8 cellular contexts compared by ENCODE assay signal in the genomic region with DNA sequence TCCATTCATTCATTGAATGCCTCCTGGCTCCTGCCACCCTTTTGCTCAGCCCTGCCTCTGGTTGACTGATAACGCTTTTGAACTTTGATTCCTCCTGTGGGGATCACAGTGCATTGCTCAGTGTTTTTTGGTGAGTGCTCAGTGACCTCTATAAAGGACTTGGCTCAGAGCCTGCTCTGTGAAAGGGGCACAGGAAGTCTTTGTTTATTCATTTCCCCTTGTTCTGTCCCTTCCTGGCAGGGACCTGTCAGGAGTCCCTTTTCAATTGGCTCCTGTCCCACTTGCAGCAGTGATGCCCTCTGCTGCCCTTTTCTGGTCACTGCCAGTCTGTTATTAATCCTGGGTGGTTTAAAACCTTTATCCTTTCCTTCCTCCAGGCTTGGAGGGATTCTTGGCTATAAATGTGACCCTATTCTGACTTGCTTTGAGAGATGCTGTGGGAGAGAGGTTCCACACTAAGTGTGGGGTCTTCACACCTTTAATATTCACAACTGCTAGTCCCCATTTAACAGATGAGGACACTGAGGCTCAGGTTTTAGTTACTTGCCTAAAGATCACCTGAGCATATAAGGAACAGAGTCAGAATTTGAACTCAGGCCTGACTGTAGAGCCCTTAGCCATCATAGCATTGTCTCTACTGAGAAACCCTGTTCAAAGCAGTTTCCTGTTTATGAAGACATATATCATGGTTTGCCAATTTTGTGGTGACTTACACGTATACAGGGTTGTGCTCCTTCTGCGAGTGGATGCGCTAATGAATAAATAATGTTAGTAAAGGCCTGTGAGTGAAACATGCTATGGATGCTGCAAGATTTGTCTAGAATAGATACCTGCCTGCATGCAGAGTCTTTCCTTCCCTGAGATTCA. TPM values are rescaled to one million over a fixed set of nuclear protein-coding genes. Genes with fewer than 3 reads are reported as not detected.
DNase-seq lines count a peak whose midpoint lies in the region; ATAC-seq, FAIRE-seq and TF ChIP-seq lines count a peak whose summit lies in the region.

No MANE protein-coding gene starts in this region.

- peaks cover 1 to 2% of the 10 kb centered on the region in 2 donors for H3K9me3 Mint-ChIP-seq in activated T-cell treated with anti-CD3 and anti-CD28 coated beads, Interleukin-2, amount 50 U/mL, for 72 hours
- H3K9me3 Mint-ChIP-seq in nephron = no peaks in the 10 kb centered on the region

- DNase-seq in AG04450 (ENCODE audit: low read depth, low spot score) (no peak), HTR-8/SVneo (ENCODE audit: insufficient read length, low spot score) (peak; percentile 83), PC-3 (peak; percentile 92), fibroblast of mammary gland (ENCODE audit: low read depth) (peak; percentile 75), thoracic aorta (ENCODE audit: low spot score) (peak; percentile 69)
- peak; percentile 69 to 74 for DNase-seq in activated T-cell treated with anti-CD3 and anti-CD28 coated beads, Interleukin-2, amount 50 U/mL, for 72 hours

- peaks cover 3 to 6% of the 10 kb centered on the region in 2 donors for H3K36me3 Mint-ChIP-seq in activated T-cell treated with anti-CD3 and anti-CD28 coated beads, Interleukin-2, amount 50 U/mL, for 72 hours (ENCODE audit: insufficient read depth in 2 of 2)
- H3K36me3 Mint-ChIP-seq in nephron (ENCODE audit: low read depth) = no peaks in the 10 kb centered on the region

- H3K4me1 Mint-ChIP-seq in activated T-cell treated with anti-CD3 and anti-CD28 coated beads, Interleukin-2, amount 50 U/mL, for 72 hours (ENCODE audit: low read depth) = peaks cover 82% of the 10 kb centered on the region
- H3K4me1 Mint-ChIP-seq in nephron = no peaks in the 10 kb centered on the region

- FAIRE-seq in HTR-8/SVneo (lab: Jason Lieb, UNC) = no peak

- no peak overlapping the region for H3K9ac ChIP-seq in PC-3 (ENCODE audit: low read length)

- peak; percentile 78 for TF ChIP-seq CTCF in AG04450 (IDR thresholded peaks at IDR 0.05; ENCODE audit: low read depth, low read length)
- peak; percentile 96 for TF ChIP-seq CTCF in PC-3 (conservative IDR thresholded peaks at IDR 0.05; ENCODE audit: low read depth, low read length)
- peak; percentile 87 for TF ChIP-seq CTCF in fibroblast of mammary gland (conservative IDR thresholded peaks at IDR 0.05; ENCODE audit: control insufficient read depth, insufficient read depth, low read depth, low read length)
- peak; percentile 45 to 55 (median 48) for TF ChIP-seq CTCF in nephron (IDR thresholded peaks at IDR 0.05; ENCODE audit: unreplicated experiment in 3 of 3)
- TF ChIP-seq CTCF in thoracic aorta (IDR thresholded peaks at IDR 0.05) = peak; percentile 81

- intact Hi-C loops in PC-3 (cut with micrococcal nuclease) = loop anchor here (1.0 to 10.0 kb wide), 4 partner anchors 20 to 270 kb away; a partner anchor contains a TSS

- H3K4me3 Mint-ChIP-seq in activated T-cell treated with anti-CD3 and anti-CD28 coated beads, Interleukin-2, amount 50 U/mL, for 72 hours = peak overlapping the region; percentile 64 to 67
- no peak overlapping the region for H3K4me3 Mint-ChIP-seq in nephron

- no peaks in the 10 kb centered on the region for H3K9me2 ChIP-seq in PC-3 (replicated peaks; ENCODE audit: low read length)

- H3K9me3 ChIP-seq in AG04450 (ENCODE audit: control insufficient read depth, insufficient read depth, low read length) = no peaks in the 10 kb centered on the region
- H3K9me3 ChIP-seq in PC-3 (ENCODE audit: low read length) = no peaks in the 10 kb centered on the region
- H3K9me3 ChIP-seq in thoracic aorta = no peaks in the 10 kb centered on the region

- CTCF ChIA-PET in AG04450 (lab: Charles Lee) (interaction anchor here (1.2 kb wide), 1 partner anchor 292 kb away, joined by 6 read pairs; a partner anchor contains a TSS), PC-3 (lab: Charles Lee) (no interaction called here)

- ATAC-seq in GM18858 (IDR thresholded peaks at IDR 0.05; ENCODE audit: unreplicated experiment) (peak; percentile 42), PC-3 (peak; percentile 50), thoracic aorta (ENCODE audit: insufficient number of reproducible peaks, low FRiP score, low read depth) (peak; percentile 66)
- peak; percentile 61 to 78 for ATAC-seq in activated T-cell treated with anti-CD3 and anti-CD28 coated beads, Interleukin-2, amount 50 U/mL, for 72 hours (replicated peaks in 1 of 2)

- peaks cover 36% of the 10 kb centered on the region for H3K4me1 ChIP-seq in PC-3 (ENCODE audit: insufficient read depth, low read length)
- peaks cover 0 to 5% of the 10 kb centered on the region in 2 donors for H3K4me1 ChIP-seq in thoracic aorta (ENCODE audit: control insufficient read depth in 1 of 2, low read depth in 2 of 2)

- no peaks in the 10 kb centered on the region for H3K79me2 ChIP-seq in PC-3 (ENCODE audit: low read length)

- no peaks in the 10 kb centered on the region for H3F3A ChIP-seq in PC-3 (ENCODE audit: low read length, unreplicated experiment)

- no TSS peak for BruUV-seq in PC-3 (replicated peaks; lab: Mats Ljungman, UMichigan)

- H3K36me3 ChIP-seq in PC-3 (ENCODE audit: low read depth, low read length) = no peaks in the 10 kb centered on the region
- peaks cover 15% of the 10 kb centered on the region for H3K36me3 ChIP-seq in thoracic aorta

- no peak overlapping the region for H2AFZ ChIP-seq in PC-3 (ENCODE audit: low read length)

- H3K27me3 ChIP-seq in AG04450 (ENCODE audit: control insufficient read depth, insufficient read depth, low read length) = no peaks in the 10 kb centered on the region
- H3K27me3 ChIP-seq in PC-3 (ENCODE audit: low read length) = no peaks in the 10 kb centered on the region
- H3K27me3 ChIP-seq in thoracic aorta (replicated peaks; ENCODE audit: insufficient read depth) = no peaks in the 10 kb centered on the region

- no peak overlapping the region for H3K27ac ChIP-seq in AG04450 (ENCODE audit: low read depth, low read length)
- H3K27ac ChIP-seq in PC-3 (ENCODE audit: low read length) = no peak overlapping the region
- peak overlapping the region; percentile 30 to 49 for H3K27ac ChIP-seq in thoracic aorta

- no peaks in the 10 kb centered on the region for H3K27me3 Mint-ChIP-seq in activated T-cell treated with anti-CD3 and anti-CD28 coated beads, Interleukin-2, amount 50 U/mL, for 72 hours (ENCODE audit: low read depth)
- H3K27me3 Mint-ChIP-seq in nephron (ENCODE audit: low read depth) = no peaks in the 10 kb centered on the region

- POLR2A ChIA-PET in AG04450 (lab: Yijun Ruan, JAX) = no interaction called here
- POLR2A ChIA-PET in PC-3 (lab: Charles Lee; ENCODE audit: unreplicated experiment) = no interaction called here

- H4K20me1 ChIP-seq in PC-3 (ENCODE audit: low read length) = no peaks in the 10 kb centered on the region

- H3K27ac Mint-ChIP-seq in activated T-cell treated with anti-CD3 and anti-CD28 coated beads, Interleukin-2, amount 50 U/mL, for 72 hours = peak overlapping the region; percentile 68
- H3K27ac Mint-ChIP-seq in nephron = no peak overlapping the region

- H3K4me3 ChIP-seq in AG04450 (ENCODE audit: low read depth, low read length) (no peak overlapping the region), PC-3 (ENCODE audit: low read length) (no peak overlapping the region), fibroblast of mammary gland (ENCODE audit: control insufficient read depth, low read depth, low read length) (no peak overlapping the region), thoracic aorta (no peak overlapping the region)

- no peak overlapping the region for H3K4me2 ChIP-seq in PC-3 (ENCODE audit: low read length)

RNA-seq across cellular contexts. Expression of a gene that starts 23.2 kb away (rescaled TPM):
- 17.7 and 20.5 TPM in 2 replicates for polyA plus RNA-seq in AG04450 (2011; rRNA removed)
- polyA minus RNA-seq in AG04450 (2011; rRNA and poly(A)+ RNA removed) = 29.1 and 30.2 TPM in 2 replicates
- 14.1 and 25.6 TPM in 2 replicates for total RNA-seq in PC-3 (2014; rRNA removed)
- total RNA-seq in activated T-cell treated with anti-CD3 and anti-CD28 coated beads, Interleukin-2, amount 50 U/mL, for 72 hours = 10 to 100 TPM; 40.8 to 49.8 TPM
- 10 to 100 TPM; 29.5 to 38.7 TPM for total RNA-seq in thoracic aorta

Comparison
In these comparisons a context has a peak if more than half of its experiments do, and no peak if none do; other contexts are left out.
1. H3K27ac ChIP-seq: peak in thoracic aorta (2 of 2); none in AG04450 (single experiment) and PC-3 (single experiment).
2. H3K4me3 Mint-ChIP-seq: peak in activated T-cell treated with anti-CD3 and anti-CD28 coated beads, Interleukin-2, amount 50 U/mL, for 72 hours (2 of 2); none in nephron (0 of 3).
3. Peak in every context shown above with its lines, with median percentiles within 50 percentile points of each other: CTCF ChIP-seq and ATAC-seq.